In genomic region chr6:35343092-35343834, GRCh38 we compare ENCODE assay signal across 8 cellular contexts. TPM values are rescaled to one million over a fixed set of nuclear protein-coding genes. Genes with fewer than 3 reads are reported as not detected.
DNase-seq lines count a peak whose midpoint lies in the region; ATAC-seq, FAIRE-seq and TF ChIP-seq lines count a peak whose summit lies in the region.

No MANE protein-coding gene starts in this region.

- ATAC-seq in K562: peak; percentile 51
- no peak for ATAC-seq in HG03280 (IDR thresholded peaks at IDR 0.05; ENCODE audit: unreplicated experiment)

- H3K27me3 ChIP-seq in K562 (ENCODE audit: control insufficient read depth in 2 of 2, insufficient read depth in 2 of 2, low read length in 2 of 2) (peaks cover 0 to 6% of the 10 kb centered on the region in 2 experiments; a peak in 2 of 5 replicates), layer of hippocampus (ENCODE audit: control insufficient read depth, insufficient read depth, low read length) (no peaks in the 10 kb centered on the region), stomach (no peaks in the 10 kb centered on the region)

- H3K4me3 ChIP-seq in K562 (peak overlapping the region; percentile 73), stomach (peak overlapping the region; percentile 71 to 91 (median 81))

- H3K36me3 ChIP-seq in K562 (ENCODE audit: control insufficient read depth, insufficient read depth, low read length): peaks cover 7% of the 10 kb centered on the region; the same call in 1 of the 3 replicates
- H3K36me3 ChIP-seq in stomach: peaks cover 3 to 32% (median 24%) of the 10 kb centered on the region in 4 donors

- in situ Hi-C loops in K562 (cut with MboI): loop anchor here (5.0 kb wide), 1 partner anchor 124 kb away; the partner anchor contains the start of gene RPL10A

- H3K9ac ChIP-seq in K562 (ENCODE audit: insufficient read depth in 1 of 2, low read depth in 2 of 2, low read length in 2 of 2): peak overlapping the region; percentile 69 to 98

- H3K79me2 ChIP-seq in K562 (ENCODE audit: control insufficient read depth, insufficient read depth, low read length): peaks cover 37% of the 10 kb centered on the region

- TF ChIP-seq EP300 in K562 (IDR thresholded peaks at IDR 0.05; ENCODE audit: low read length) (peak; percentile 78), stomach (IDR thresholded peaks at IDR 0.05) (no peak)

- BruUV-seq in K562 (replicated peaks; lab: Mats Ljungman, UMichigan): TSS peak; percentile 53

- no peaks in the 10 kb centered on the region for H3K9me3 ChIP-seq in K562 (replicated peaks; ENCODE audit: control insufficient read depth, insufficient read depth, low read depth, low read length)
- no peaks in the 10 kb centered on the region for H3K9me3 ChIP-seq in stomach

- TF ChIP-seq POLR2A in K562 (conservative IDR thresholded peaks at IDR 0.05) (no peak), stomach (IDR thresholded peaks at IDR 0.05) (no peak)

- H3K27ac ChIP-seq in K562 (ENCODE audit: extremely low read depth, low read depth, low read length): peak overlapping the region; percentile 72; the same call in 2 of the 3 replicates
- H3K27ac ChIP-seq in layer of hippocampus (ENCODE audit: low read depth, low read length): peak overlapping the region; percentile 16
- peak overlapping the region; percentile 91 to 98 (median 93) for H3K27ac ChIP-seq in stomach

- 2% methylated on average over 13 of the region's 13 CpGs for WGBS in K562 (ENCODE audit: insufficient coverage, low coverage, missing lambda C conversion rate)
- 7 to 15% (median 11%) methylated on average over 13 of the region's 13 CpGs for WGBS in stomach, 5 donors

- POLR2A ChIA-PET in K562 (lab: Yijun Ruan, JAX): interaction anchor here (0.7 to 3.5 kb wide), 16 partner anchors 10 to 125 kb away, joined by 3 to 29 read pairs (median 4); partner anchors contain the start of genes RPL10A and ZNF76

- TF ChIP-seq CTCF in K562 (IDR thresholded peaks at IDR 0.05 in 2 of 3, conservative IDR thresholded peaks at IDR 0.05 in 1 of 3; ENCODE audit: insufficient read depth in 2 of 3, low read depth in 1 of 3, low read length in 3 of 3) (no peak), stomach (IDR thresholded peaks at IDR 0.05) (no peak)

- intact Hi-C loops in K562 (cut with micrococcal nuclease) (loop anchor here (2.0 kb wide), 2 partner anchors 20 to 72 kb away; no protein-coding TSS in a partner anchor), stomach (cut with DNase I; ENCODE audit: low total_unique reads) (loop anchor here (5.0 kb wide), 1 partner anchor 109 kb away; the partner anchor contains the start of gene FANCE)

- peaks cover 5% of the 10 kb centered on the region for H3K9me1 ChIP-seq in K562 (ENCODE audit: control insufficient read depth, insufficient read depth, low read length)

- H4K20me1 ChIP-seq in K562 (replicated peaks; ENCODE audit: control insufficient read depth, insufficient read depth, low read length): peaks cover 43% of the 10 kb centered on the region

- peak overlapping the region; percentile 89 for H2AFZ ChIP-seq in K562 (ENCODE audit: low read depth, low read length)

- H3K4me1 ChIP-seq in K562 (replicated peaks in 1 of 2; ENCODE audit: control insufficient read depth in 2 of 2, insufficient read depth in 2 of 2, low read length in 2 of 2) (peaks cover 26 to 28% of the 10 kb centered on the region in 2 experiments; a peak in 4 of 5 replicates), stomach (peaks cover 8 to 48% (median 36%) of the 10 kb centered on the region in 4 donors)

- CTCF ChIA-PET in K562 (lab: Yijun Ruan, JAX; ENCODE audit: low intra/inter-chr PET ratio): interaction anchor here (0.7 to 2.7 kb wide), 6 partner anchors 72 to 1006 kb away, joined by 3 to 26 read pairs (median 12); partner anchors contain the start of genes FANCE and RPL10A

- FAIRE-seq in K562 (lab: Jason Lieb, UNC): peak; percentile 86

- H3K4me2 ChIP-seq in K562 (ENCODE audit: insufficient read depth, low read length): peak overlapping the region; percentile 92

- peak in 1 of 2 experiments; percentile 11; a peak in 2 of 4 replicates for TF ChIP-seq RAD21 in K562 (CRISPR knock-in tag; conservative IDR thresholded peaks at IDR 0.05 in 1 of 2, IDR thresholded peaks at IDR 0.05 in 1 of 2)

- DNase-seq in CD1c-positive myeloid dendritic cell (ENCODE audit: extremely low spot score) (peak; percentile 83), MV-4-11 (lab: John Stamatoyannopoulos, UW) (peak; percentile 83), K562 (ENCODE audit: extremely low read depth in 1 of 4, low spot score in 3 of 4) (peak in 2 of 4 experiments; percentile 80 to 84), stomach (peak; percentile 43), D341Med (ENCODE audit: low spot score) (no peak), SW480 (ENCODE audit: low spot score) (no peak)

TF ChIP-seq in K562, 482 proteins besides CTCF, POLR2A, EP300 and RAD21 (continues in another document):
- TF ChIP-seq NFATC3 (IDR thresholded peaks at IDR 0.05) (no peak), COPS2 (conservative IDR thresholded peaks at IDR 0.05) (no peak), SPI1 (IDR thresholded peaks at IDR 0.05; ENCODE audit: borderline replicate concordance, low read depth, low read length) (0 out of 2 replicates have a peak, but pooled peaks have one; percentile 29), LCOR (CRISPR knock-in tag; IDR thresholded peaks at IDR 0.05) (peak; percentile 41; the same call in 1 of the 2 replicates), NCOA1 (IDR thresholded peaks at IDR 0.05; ENCODE audit: low read depth) (peak; percentile 59), ETV6 (IDR thresholded peaks at IDR 0.05; ENCODE audit: borderline replicate concordance in 1 of 2, low read depth in 2 of 2, low read length in 1 of 2) (peak in 1 of 2 experiments; percentile 89; a peak in 3 of 4 replicates), ETV6 (CRISPR knock-in tag; IDR thresholded peaks at IDR 0.05; ENCODE audit: borderline replicate concordance) (no peak), ARNT (IDR thresholded peaks at IDR 0.05) (peak in 1 of 2 experiments; percentile 91; a peak in 2 of 4 replicates), TAF1 (IDR thresholded peaks at IDR 0.05; ENCODE audit: control insufficient read depth, extremely low read depth, insufficient read depth, low read length, severe bottlenecking) (no peak), ZNF316 (IDR thresholded peaks at IDR 0.05) (0 out of 2 replicates have a peak, but pooled peaks have one; percentile 3)
- TF ChIP-seq, protein P1, sequence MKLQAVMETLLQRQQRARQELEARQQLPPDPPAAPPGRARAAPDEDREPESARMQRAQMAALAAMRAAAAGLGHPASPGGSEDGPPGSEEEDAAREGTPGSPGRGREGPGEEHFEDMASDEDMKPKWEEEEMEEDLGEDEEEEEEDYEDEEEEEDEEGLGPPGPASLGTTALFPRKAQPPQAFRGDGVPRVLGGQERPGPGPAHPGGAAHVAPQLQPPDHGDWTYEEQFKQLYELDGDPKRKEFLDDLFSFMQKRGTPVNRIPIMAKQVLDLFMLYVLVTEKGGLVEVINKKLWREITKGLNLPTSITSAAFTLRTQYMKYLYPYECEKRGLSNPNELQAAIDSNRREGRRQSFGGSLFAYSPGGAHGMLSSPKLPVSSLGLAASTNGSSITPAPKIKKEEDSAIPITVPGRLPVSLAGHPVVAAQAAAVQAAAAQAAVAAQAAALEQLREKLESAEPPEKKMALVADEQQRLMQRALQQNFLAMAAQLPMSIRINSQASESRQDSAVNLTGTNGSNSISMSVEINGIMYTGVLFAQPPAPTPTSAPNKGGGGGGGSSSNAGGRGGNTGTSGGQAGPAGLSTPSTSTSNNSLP (IDR thresholded peaks at IDR 0.05; ENCODE audit: borderline replicate concordance, low read depth, low read length): peak; percentile 92

RNA-seq across cellular contexts. Expression of gene PPARD, which starts 0.9 kb away (rescaled TPM):
- 15.0 and 29.8 TPM in 2 replicates for total RNA-seq in K562 (2011; cell fraction: chromatin; rRNA removed; ENCODE audit: low replicate concordance)
- 15.7 and 18.3 TPM in 2 replicates for total RNA-seq in K562 (2011; cell fraction: nucleolus; rRNA removed)
- total RNA-seq in K562 (2011; cell fraction: nucleoplasm; rRNA removed): 17.1 and 18.0 TPM in 2 replicates
- 3.8 and 5.1 TPM in 2 replicates for total RNA-seq in K562 (2014; rRNA removed)
- 1.7 and 2.0 TPM in 2 replicates for total RNA-seq in K562 (2014; rRNA removed; fragmentation: Illumina TruSeq; extraction: Trizol)
- total RNA-seq in K562 (2015; rRNA removed; fragmentation: Illumina TruSeq; extraction: Trizol): 3.1 and 3.3 TPM in 2 replicates
- 11.4 and 13.2 TPM in 2 replicates for total RNA-seq in K562 (2021)
- polyA plus RNA-seq in K562 (2011; rRNA removed): 8.1 and 18.2 TPM in 2 replicates
- 16.0 and 18.8 TPM in 2 replicates for polyA plus RNA-seq in K562 (2011; cell fraction: cytosol; rRNA removed)
- 26.6 and 29.0 TPM in 2 replicates for polyA plus RNA-seq in K562 (2011; cell fraction: nucleus; rRNA removed)
- polyA plus RNA-seq in K562 (2012): 10.8 and 20.2 TPM in 2 replicates
- 9.2 and 11.4 TPM in 2 replicates for polyA plus RNA-seq in K562 (2014; fragmentation: Illumina TruSeq; extraction: Trizol)
- under 1 TPM; 0.14 to 0.18 TPM for polyA plus RNA-seq in K562 (2014; fragmentation: Nextera tagmentation; extraction: Ambion mirVana)
- polyA plus RNA-seq in K562 (2014; rRNA removed): 9.5 and 9.7 TPM in 2 replicates
- polyA minus RNA-seq in K562 (2011; rRNA and poly(A)+ RNA removed): 7.2 TPM in 2 replicates
- polyA minus RNA-seq in K562 (2011; cell fraction: cytosol; rRNA and poly(A)+ RNA removed): 6.5 and 10.1 TPM in 2 replicates
- polyA minus RNA-seq in K562 (2011; cell fraction: nucleus; rRNA and poly(A)+ RNA removed): 5.0 and 6.9 TPM in 2 replicates
- total RNA-seq in stomach: 10 to 100 TPM in 3 of 5 donors, 1 to 10 TPM in 2; 2.6 to 34.6 (median 10.5) TPM
- 10 to 100 TPM; 13.8 to 33.1 (median 22.0) TPM for polyA plus RNA-seq in stomach

RNA-seq across cellular contexts. Expression of gene DEF6, which starts 45.6 kb away (rescaled TPM):
- 16.1 and 32.8 TPM in 2 replicates for total RNA-seq in K562 (2011; cell fraction: chromatin; rRNA removed; ENCODE audit: low replicate concordance)
- total RNA-seq in K562 (2011; cell fraction: nucleolus; rRNA removed): 31.3 and 33.7 TPM in 2 replicates
- total RNA-seq in K562 (2011; cell fraction: nucleoplasm; rRNA removed): 22.9 and 25.3 TPM in 2 replicates
- 42.0 and 43.4 TPM in 2 replicates for total RNA-seq in K562 (2014; rRNA removed)
- 10.0 and 13.5 TPM in 2 replicates for total RNA-seq in K562 (2014; rRNA removed; fragmentation: Illumina TruSeq; extraction: Trizol)
- total RNA-seq in K562 (2015; rRNA removed; fragmentation: Illumina TruSeq; extraction: Trizol): 22.7 and 24.5 TPM in 2 replicates
- 30.9 and 37.8 TPM in 2 replicates for total RNA-seq in K562 (2021)
- polyA plus RNA-seq in K562 (2011; rRNA removed): 27.5 and 42.7 TPM in 2 replicates
- polyA plus RNA-seq in K562 (2011; cell fraction: cytosol; rRNA removed): 38.6 and 39.4 TPM in 2 replicates
- 97.0 and 136 TPM in 2 replicates for polyA plus RNA-seq in K562 (2011; cell fraction: nucleus; rRNA removed)
- 23.2 and 45.2 TPM in 2 replicates for polyA plus RNA-seq in K562 (2012)
- 15.9 and 22.0 TPM in 2 replicates for polyA plus RNA-seq in K562 (2014; fragmentation: Illumina TruSeq; extraction: Trizol)
- polyA plus RNA-seq in K562 (2014; fragmentation: Nextera tagmentation; extraction: Ambion mirVana): 1 to 10 TPM; 1.3 to 1.4 TPM
- polyA plus RNA-seq in K562 (2014; rRNA removed): 44.6 and 45.7 TPM in 2 replicates
- 22.7 and 23.2 TPM in 2 replicates for polyA minus RNA-seq in K562 (2011; rRNA and poly(A)+ RNA removed)
- polyA minus RNA-seq in K562 (2011; cell fraction: cytosol; rRNA and poly(A)+ RNA removed): 15.9 and 23.3 TPM in 2 replicates
- 25.7 and 35.2 TPM in 2 replicates for polyA minus RNA-seq in K562 (2011; cell fraction: nucleus; rRNA and poly(A)+ RNA removed)
- 10 to 100 TPM in 4 of 5 donors, 1 to 10 TPM in 1; 4.9 to 35.3 (median 14.9) TPM for total RNA-seq in stomach
- polyA plus RNA-seq in stomach: 10 to 100 TPM; 15.2 to 32.8 (median 17.7) TPM

Comparison
In these comparisons a context has a peak if more than half of its experiments do, and no peak if none do; other contexts are left out.
1. DNase-seq: peak in CD1c-positive myeloid dendritic cell (single experiment), MV-4-11 (single experiment) and stomach (single experiment); none in D341Med (single experiment) and SW480 (single experiment).
2. H3K27ac ChIP-seq: peak in every context shown above with its lines; median percentile 93 in stomach; 72 in K562; 16 in layer of hippocampus.